18 cellular contexts compared by ENCODE assay signal in the genomic region with DNA sequence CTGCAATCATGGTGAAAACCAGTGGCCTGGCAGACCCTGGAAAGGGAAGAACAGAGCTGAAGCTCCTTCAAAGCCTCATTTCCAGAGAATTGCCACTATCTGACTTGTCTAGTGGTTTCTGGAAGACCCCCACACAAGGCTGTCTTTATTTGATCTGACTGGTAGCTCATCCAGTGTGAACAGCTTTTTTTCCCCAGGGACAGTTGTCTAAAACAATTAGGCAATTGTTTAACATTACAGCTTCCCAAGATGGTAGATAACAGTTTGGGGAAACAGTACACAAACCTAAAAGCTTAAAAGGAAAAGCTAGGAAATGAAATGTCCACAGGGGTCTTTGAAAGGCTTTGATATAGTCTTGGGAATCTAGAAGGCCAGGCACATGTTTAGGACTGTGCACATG.
"Had no signal": no experiment of that assay in that cellular context is flagged by ENCODE, and none has a peak within 500 bp of the region (broad histone marks: within the 10 kb centered on the region; RNA-seq: fewer than 3 reads in every experiment).

No MANE protein-coding gene starts in this region.

- ATAC-seq: K562, Panc1, PC-3, Right ventricle myocardium inferior had no signal

- DNase-seq: MV-4-11, NCI-H1048, NCI-H1105 treated with DMSO at 0.1 percent for 48 hours, NCI-H1417 treated with DMSO at 0.1 percent for 48 hours, NCI-H146, NCI-H1694 treated with DMSO at 0.1 percent for 48 hours, NCI-H1930, NCI-H2081, NCI-H2107, NCI-H2227 treated with DMSO at 0.1 percent for 48 hours, NCI-H524, NCI-H526 treated with DMSO at 0.1 percent for 48 hours, NCI-H748 treated with DMSO at 0.1 percent for 48 hours, PC-3, SHP77 treated with DMSO at 0.1 percent for 48 hours had no signal
